ENCODE assay signal across 10 cellular contexts in the genomic region with DNA sequence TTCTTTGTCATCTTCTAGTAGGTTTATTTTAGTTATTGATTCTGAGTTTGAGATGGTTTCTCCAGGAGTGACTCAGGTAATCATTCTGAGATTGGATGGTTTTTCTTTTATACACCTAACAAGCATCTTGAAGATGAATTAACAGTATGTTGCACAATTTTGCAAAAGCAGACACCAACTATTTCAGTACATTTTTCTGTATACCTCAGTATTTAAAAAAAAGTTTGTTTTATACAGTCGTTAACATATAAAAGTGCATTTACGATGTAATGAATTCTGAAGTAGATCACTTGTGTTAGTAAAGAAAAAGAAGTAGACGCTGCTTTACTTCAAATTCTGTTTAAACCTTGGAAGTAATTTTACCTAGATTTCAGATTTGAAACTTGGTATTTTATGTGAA. TPM values are rescaled to one million over a fixed set of nuclear protein-coding genes. Genes with fewer than 3 reads are reported as not detected.
A peak's percentile ranks its signal among the peaks of the same experiment; 100 is the strongest.
DNase-seq lines count a peak whose midpoint lies in the region; ATAC-seq, FAIRE-seq and TF ChIP-seq lines count a peak whose summit lies in the region.
"Had no signal": no experiment of that assay in that cellular context is flagged by ENCODE, and none has a peak within 500 bp of the region (broad histone marks: within the 10 kb centered on the region; RNA-seq: fewer than 3 reads in every experiment).

No MANE protein-coding gene starts in this region.

- no peak for DNase-seq in activated CD4-positive, alpha-beta memory T cell treated with anti-CD3 and anti-CD28 coated beads for 36 hours
- no peak for DNase-seq in activated CD4-positive, alpha-beta memory T cell treated with anti-CD3 and anti-CD28 coated beads, Interleukin-2, amount 10 ng/mL, durations not matched to agents 7 days and 5 days
- no peak for DNase-seq in activated T-helper 1 cell treated with anti-CD3 and anti-CD28 coated beads, Interleukin-12 subunit alpha, Interleukin-12 subunit beta, Interleukin-2, Interleukin-4 antibody, amounts not matched to agents 30 ng/mL and 10 ng/mL and 1 ng/mL, durations not matched to agents 14 hours and 24 hours and 36 hours (ENCODE audit: low spot score)
- DNase-seq in glutamatergic neuron (no peak), NK-92 (lab: John Stamatoyannopoulos, UW; ENCODE audit: unreplicated experiment) (no peak), HTR-8/SVneo (ENCODE audit: insufficient read length, low spot score) (no peak)
- no peak for DNase-seq in stimulated activated naive CD8-positive, alpha-beta T cell treated with anti-CD3 and anti-CD28 coated beads, Interleukin-15, amount 100 ng/mL, for 72 hours
- DNase-seq: SIG-M5; stimulated activated CD4-positive, alpha-beta T cell treated with anti-CD3 and anti-CD28 coated beads, Interleukin-2, amount 100 ng/mL, for 48 hours had no signal

- H3K4me3 Mint-ChIP-seq in activated CD4-positive, alpha-beta memory T cell treated with anti-CD3 and anti-CD28 coated beads for 36 hours = no peak overlapping the region
- no peak overlapping the region for H3K4me3 Mint-ChIP-seq in activated CD4-positive, alpha-beta memory T cell treated with anti-CD3 and anti-CD28 coated beads, Interleukin-2, amount 10 ng/mL, durations not matched to agents 7 days and 5 days
- H3K4me3 Mint-ChIP-seq in activated T-helper 1 cell treated with anti-CD3 and anti-CD28 coated beads, Interleukin-12 subunit alpha, Interleukin-12 subunit beta, Interleukin-2, Interleukin-4 antibody, amounts not matched to agents 30 ng/mL and 10 ng/mL and 1 ng/mL, durations not matched to agents 14 hours and 24 hours and 36 hours = peak overlapping the region; percentile 91
- peak overlapping the region; percentile 88 for H3K4me3 Mint-ChIP-seq in glutamatergic neuron (ENCODE audit: unreplicated experiment)
- peak overlapping the region; percentile 84 to 86 for H3K4me3 Mint-ChIP-seq in stimulated activated naive CD8-positive, alpha-beta T cell treated with anti-CD3 and anti-CD28 coated beads, Interleukin-15, amount 100 ng/mL, for 72 hours

- H3K27ac Mint-ChIP-seq in activated CD4-positive, alpha-beta memory T cell treated with anti-CD3 and anti-CD28 coated beads for 36 hours = peak overlapping the region; percentile 80
- H3K27ac Mint-ChIP-seq in activated CD4-positive, alpha-beta memory T cell treated with anti-CD3 and anti-CD28 coated beads, Interleukin-2, amount 10 ng/mL, durations not matched to agents 7 days and 5 days = no peak overlapping the region
- H3K27ac Mint-ChIP-seq in activated T-helper 1 cell treated with anti-CD3 and anti-CD28 coated beads, Interleukin-12 subunit alpha, Interleukin-12 subunit beta, Interleukin-2, Interleukin-4 antibody, amounts not matched to agents 30 ng/mL and 10 ng/mL and 1 ng/mL, durations not matched to agents 14 hours and 24 hours and 36 hours = no peak overlapping the region
- no peak overlapping the region for H3K27ac Mint-ChIP-seq in glutamatergic neuron (ENCODE audit: unreplicated experiment)
- H3K27ac Mint-ChIP-seq in stimulated activated naive CD8-positive, alpha-beta T cell treated with anti-CD3 and anti-CD28 coated beads, Interleukin-15, amount 100 ng/mL, for 72 hours = no peak overlapping the region

- TF ChIP-seq CTCF in glutamatergic neuron (IDR thresholded peaks at IDR 0.05; ENCODE audit: partially characterized antibody, unreplicated experiment) = no peak

- H3K4me1 Mint-ChIP-seq in activated CD4-positive, alpha-beta memory T cell treated with anti-CD3 and anti-CD28 coated beads for 36 hours (ENCODE audit: low read depth) = peaks cover 26% of the 10 kb centered on the region
- H3K4me1 Mint-ChIP-seq in activated CD4-positive, alpha-beta memory T cell treated with anti-CD3 and anti-CD28 coated beads, Interleukin-2, amount 10 ng/mL, durations not matched to agents 7 days and 5 days = peaks cover 28% of the 10 kb centered on the region
- H3K4me1 Mint-ChIP-seq in activated T-helper 1 cell treated with anti-CD3 and anti-CD28 coated beads, Interleukin-12 subunit alpha, Interleukin-12 subunit beta, Interleukin-2, Interleukin-4 antibody, amounts not matched to agents 30 ng/mL and 10 ng/mL and 1 ng/mL, durations not matched to agents 14 hours and 24 hours and 36 hours (ENCODE audit: low read depth) = peaks cover 27% of the 10 kb centered on the region
- H3K4me1 Mint-ChIP-seq in glutamatergic neuron (ENCODE audit: low read depth, unreplicated experiment) = peaks cover 16% of the 10 kb centered on the region
- H3K4me1 Mint-ChIP-seq in stimulated activated naive CD8-positive, alpha-beta T cell treated with anti-CD3 and anti-CD28 coated beads, Interleukin-15, amount 100 ng/mL, for 72 hours = peaks cover 23% of the 10 kb centered on the region

- H3K36me3 Mint-ChIP-seq in activated CD4-positive, alpha-beta memory T cell treated with anti-CD3 and anti-CD28 coated beads for 36 hours = no peaks in the 10 kb centered on the region
- no peaks in the 10 kb centered on the region for H3K36me3 Mint-ChIP-seq in activated CD4-positive, alpha-beta memory T cell treated with anti-CD3 and anti-CD28 coated beads, Interleukin-2, amount 10 ng/mL, durations not matched to agents 7 days and 5 days (ENCODE audit: low read depth)
- H3K36me3 Mint-ChIP-seq in activated T-helper 1 cell treated with anti-CD3 and anti-CD28 coated beads, Interleukin-12 subunit alpha, Interleukin-12 subunit beta, Interleukin-2, Interleukin-4 antibody, amounts not matched to agents 30 ng/mL and 10 ng/mL and 1 ng/mL, durations not matched to agents 14 hours and 24 hours and 36 hours (ENCODE audit: low read depth) = peaks cover 6% of the 10 kb centered on the region
- no peaks in the 10 kb centered on the region for H3K36me3 Mint-ChIP-seq in glutamatergic neuron (ENCODE audit: unreplicated experiment)

- no peak for ATAC-seq in stimulated activated naive CD8-positive, alpha-beta T cell treated with anti-CD3 and anti-CD28 coated beads, Interleukin-15, amount 100 ng/mL, for 72 hours
- ATAC-seq in HG03196 (IDR thresholded peaks at IDR 0.05; ENCODE audit: unreplicated experiment) = no peak

- no peaks in the 10 kb centered on the region for H3K27me3 Mint-ChIP-seq in activated CD4-positive, alpha-beta memory T cell treated with anti-CD3 and anti-CD28 coated beads for 36 hours
- H3K27me3 Mint-ChIP-seq in activated CD4-positive, alpha-beta memory T cell treated with anti-CD3 and anti-CD28 coated beads, Interleukin-2, amount 10 ng/mL, durations not matched to agents 7 days and 5 days = no peaks in the 10 kb centered on the region
- H3K27me3 Mint-ChIP-seq in activated T-helper 1 cell treated with anti-CD3 and anti-CD28 coated beads, Interleukin-12 subunit alpha, Interleukin-12 subunit beta, Interleukin-2, Interleukin-4 antibody, amounts not matched to agents 30 ng/mL and 10 ng/mL and 1 ng/mL, durations not matched to agents 14 hours and 24 hours and 36 hours (ENCODE audit: insufficient read depth) = no peaks in the 10 kb centered on the region
- peaks cover 10% of the 10 kb centered on the region for H3K27me3 Mint-ChIP-seq in glutamatergic neuron (ENCODE audit: unreplicated experiment)
- H3K27me3 Mint-ChIP-seq in stimulated activated naive CD8-positive, alpha-beta T cell treated with anti-CD3 and anti-CD28 coated beads, Interleukin-15, amount 100 ng/mL, for 72 hours = no peaks in the 10 kb centered on the region

- no peak for FAIRE-seq in HTR-8/SVneo (lab: Jason Lieb, UNC)

- no peaks in the 10 kb centered on the region for H3K9me3 Mint-ChIP-seq in activated CD4-positive, alpha-beta memory T cell treated with anti-CD3 and anti-CD28 coated beads for 36 hours
- no peaks in the 10 kb centered on the region for H3K9me3 Mint-ChIP-seq in activated CD4-positive, alpha-beta memory T cell treated with anti-CD3 and anti-CD28 coated beads, Interleukin-2, amount 10 ng/mL, durations not matched to agents 7 days and 5 days
- no peaks in the 10 kb centered on the region for H3K9me3 Mint-ChIP-seq in activated T-helper 1 cell treated with anti-CD3 and anti-CD28 coated beads, Interleukin-12 subunit alpha, Interleukin-12 subunit beta, Interleukin-2, Interleukin-4 antibody, amounts not matched to agents 30 ng/mL and 10 ng/mL and 1 ng/mL, durations not matched to agents 14 hours and 24 hours and 36 hours
- peaks cover 14% of the 10 kb centered on the region for H3K9me3 Mint-ChIP-seq in glutamatergic neuron (ENCODE audit: unreplicated experiment)
- H3K9me3 Mint-ChIP-seq in stimulated activated naive CD8-positive, alpha-beta T cell treated with anti-CD3 and anti-CD28 coated beads, Interleukin-15, amount 100 ng/mL, for 72 hours = peaks cover 0 to 5% of the 10 kb centered on the region in 2 donors

- intact Hi-C loops in activated CD4-positive, alpha-beta memory T cell treated with anti-CD3 and anti-CD28 coated beads for 36 hours (cut with micrococcal nuclease) = loop anchor here (1.0 to 10.0 kb wide), 5 partner anchors 35 to 822 kb away; partner anchors contain the start of gene ANKRD12
- intact Hi-C loops in activated T-helper 1 cell treated with anti-CD3 and anti-CD28 coated beads, Interleukin-12 subunit alpha, Interleukin-12 subunit beta, Interleukin-2, Interleukin-4 antibody, amounts not matched to agents 30 ng/mL and 10 ng/mL and 1 ng/mL, durations not matched to agents 14 hours and 24 hours and 36 hours (cut with micrococcal nuclease) = loop anchor here (5.0 to 10.0 kb wide), 5 partner anchors 35 to 1930 kb away; partner anchors contain the start of genes ANKRD12 and MTCL1

- POLR2A ChIA-PET in activated CD4-positive, alpha-beta memory T cell treated with anti-CD3 and anti-CD28 coated beads for 36 hours (lab: Charles Lee) = no interaction called here
- POLR2A ChIA-PET in activated CD4-positive, alpha-beta memory T cell treated with anti-CD3 and anti-CD28 coated beads, Interleukin-2, amount 10 ng/mL, durations not matched to agents 7 days and 5 days (lab: Charles Lee) = no interaction called here

- CTCF ChIA-PET in activated CD4-positive, alpha-beta memory T cell treated with anti-CD3 and anti-CD28 coated beads for 36 hours (lab: Charles Lee) = no interaction called here
- CTCF ChIA-PET in activated CD4-positive, alpha-beta memory T cell treated with anti-CD3 and anti-CD28 coated beads, Interleukin-2, amount 10 ng/mL, durations not matched to agents 7 days and 5 days (lab: Charles Lee) = no interaction called here

RNA-seq across cellular contexts. Expression of gene VAPA, which starts 3.0 kb away (rescaled TPM):
- 100 to 1,000 TPM; 152 to 159 TPM for total RNA-seq in activated CD4-positive, alpha-beta memory T cell treated with anti-CD3 and anti-CD28 coated beads for 36 hours
- 100 to 1,000 TPM; 132 to 142 TPM for total RNA-seq in activated CD4-positive, alpha-beta memory T cell treated with anti-CD3 and anti-CD28 coated beads, Interleukin-2, amount 10 ng/mL, durations not matched to agents 7 days and 5 days
- total RNA-seq in activated T-helper 1 cell treated with anti-CD3 and anti-CD28 coated beads, Interleukin-12 subunit alpha, Interleukin-12 subunit beta, Interleukin-2, Interleukin-4 antibody, amounts not matched to agents 30 ng/mL and 10 ng/mL and 1 ng/mL, durations not matched to agents 14 hours and 24 hours and 36 hours = 187 and 201 TPM in 2 replicates
- total RNA-seq in glutamatergic neuron (ENCODE audit: unreplicated experiment) = 187 TPM

RNA-seq across cellular contexts. Expression of gene TXNDC2, which starts 31.0 kb away (rescaled TPM):
- not detected for total RNA-seq in activated CD4-positive, alpha-beta memory T cell treated with anti-CD3 and anti-CD28 coated beads for 36 hours
- under 1 TPM in 1 of 2 experiments, not detected in 1; 0.30 TPM for total RNA-seq in activated CD4-positive, alpha-beta memory T cell treated with anti-CD3 and anti-CD28 coated beads, Interleukin-2, amount 10 ng/mL, durations not matched to agents 7 days and 5 days
- 0.26 TPM in 1 of 2 replicates, not detected in the other for total RNA-seq in activated T-helper 1 cell treated with anti-CD3 and anti-CD28 coated beads, Interleukin-12 subunit alpha, Interleukin-12 subunit beta, Interleukin-2, Interleukin-4 antibody, amounts not matched to agents 30 ng/mL and 10 ng/mL and 1 ng/mL, durations not matched to agents 14 hours and 24 hours and 36 hours
- total RNA-seq in glutamatergic neuron (ENCODE audit: unreplicated experiment) = not detected

Comparison
In these comparisons a context has a peak if more than half of its experiments do, and no peak if none do; other contexts are left out.
1. H3K4me3 Mint-ChIP-seq: peak in activated T-helper 1 cell treated with anti-CD3 and anti-CD28 coated beads, Interleukin-12 subunit alpha, Interleukin-12 subunit beta, Interleukin-2, Interleukin-4 antibody, amounts not matched to agents 30 ng/mL and 10 ng/mL and 1 ng/mL, durations not matched to agents 14 hours and 24 hours and 36 hours (single experiment), glutamatergic neuron (single experiment) and stimulated activated naive CD8-positive, alpha-beta T cell treated with anti-CD3 and anti-CD28 coated beads, Interleukin-15, amount 100 ng/mL, for 72 hours (2 of 2); none in activated CD4-positive, alpha-beta memory T cell treated with anti-CD3 and anti-CD28 coated beads for 36 hours (single experiment) and activated CD4-positive, alpha-beta memory T cell treated with anti-CD3 and anti-CD28 coated beads, Interleukin-2, amount 10 ng/mL, durations not matched to agents 7 days and 5 days (single experiment).